Comparison of ENCODE assay signal across 9 cellular contexts in the genomic region with DNA sequence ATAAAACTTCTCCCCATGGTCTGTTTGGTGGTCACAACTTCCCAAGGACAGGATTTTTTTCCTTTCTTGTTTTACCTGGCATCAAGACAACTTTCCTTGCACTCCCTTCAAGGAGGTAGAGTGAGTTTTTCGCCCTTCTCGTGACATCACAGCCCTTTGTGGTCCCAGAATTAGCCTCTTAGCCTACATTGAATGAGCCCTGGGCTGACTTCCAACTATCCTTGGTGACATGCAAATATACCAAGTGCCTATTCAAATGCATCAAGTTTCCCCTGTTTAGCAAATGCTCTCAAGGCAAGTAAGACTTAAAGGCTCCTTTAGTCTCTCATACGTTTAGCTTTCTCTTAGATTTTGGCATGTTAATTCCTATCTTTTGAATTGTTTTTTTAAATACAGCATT. TPM values are rescaled to one million over a fixed set of nuclear protein-coding genes. Genes with fewer than 3 reads are reported as not detected.
DNase-seq lines count a peak whose midpoint lies in the region; ATAC-seq and TF ChIP-seq lines count a peak whose summit lies in the region.
"Had no signal": no experiment of that assay in that cellular context is flagged by ENCODE, and none has a peak within 500 bp of the region (broad histone marks: within the 10 kb centered on the region; RNA-seq: fewer than 3 reads in every experiment).

No MANE protein-coding gene starts in this region.

- peak; percentile 81 for ATAC-seq in GM21717 (IDR thresholded peaks at IDR 0.05; ENCODE audit: unreplicated experiment)
- ATAC-seq: heart left ventricle had no signal

- CTCF ChIA-PET in PC-9 (lab: Charles Lee) = interaction anchor here (0.6 kb wide), 1 partner anchor 108 kb away, joined by 3 read pairs; no protein-coding TSS in a partner anchor

- H3K9me2 ChIP-seq in PC-9 (ENCODE audit: insufficient read depth) = no peaks in the 10 kb centered on the region

- no peak overlapping the region for H2AFZ ChIP-seq in PC-9

- POLR2A ChIA-PET in PC-9 (lab: Charles Lee; ENCODE audit: unreplicated experiment) = no interaction called here

- H3K4me3 ChIP-seq in GM12865 (ENCODE audit: low read depth, low read length) (no peak overlapping the region), iPS-20b (ENCODE audit: low read length) (peak overlapping the region; percentile 53), PC-9 (no peak overlapping the region)
- H3K4me3 ChIP-seq: heart left ventricle had no signal

- intact Hi-C loops in PC-9 (cut with micrococcal nuclease; ENCODE audit: unreplicated experiment) = no loop called here
- intact Hi-C loops in activated T-helper 2 cell treated with anti-CD3 and anti-CD28 coated beads, Interferon-gamma antibody, Interleukin-2, Interleukin-4, amounts not matched to agents 10 μg/mL and 5 μg/mL and 100 μg/mL, durations not matched to agents 14 hours and 24 hours and 36 hours (cut with micrococcal nuclease) = loop anchor here (10.0 kb wide), 1 partner anchor 316 kb away; a partner anchor contains a TSS

- H3K27ac Mint-ChIP-seq in activated T-helper 2 cell treated with anti-CD3 and anti-CD28 coated beads, Interferon-gamma antibody, Interleukin-2, Interleukin-4, amounts not matched to agents 10 μg/mL and 5 μg/mL and 100 μg/mL, durations not matched to agents 14 hours and 24 hours and 36 hours = no peak overlapping the region

- peaks cover 19% of the 10 kb centered on the region for H3K27me3 ChIP-seq in iPS-20b (ENCODE audit: insufficient read depth, low read length)
- no peaks in the 10 kb centered on the region for H3K27me3 ChIP-seq in PC-9 (ENCODE audit: insufficient read depth, low read depth)

- peak; percentile 76 for DNase-seq in GM12865 (ENCODE audit: low read depth)
- peak; percentile 71 for DNase-seq in NAMALWA (ENCODE audit: low spot score)
- no peak for DNase-seq in cerebellar cortex (ENCODE audit: low spot score)
- no peak for DNase-seq in PC-9
- no peak for DNase-seq in NOMO-1 treated with dmso at 0.1 percent for 144 hours (lab: John Stamatoyannopoulos, UW; ENCODE audit: unreplicated experiment)
- DNase-seq in activated T-helper 2 cell treated with anti-CD3 and anti-CD28 coated beads, Interferon-gamma antibody, Interleukin-2, Interleukin-4, amounts not matched to agents 10 μg/mL and 5 μg/mL and 100 μg/mL, durations not matched to agents 14 hours and 24 hours and 36 hours (ENCODE audit: low spot score) = no peak

- H3K27me3 Mint-ChIP-seq in activated T-helper 2 cell treated with anti-CD3 and anti-CD28 coated beads, Interferon-gamma antibody, Interleukin-2, Interleukin-4, amounts not matched to agents 10 μg/mL and 5 μg/mL and 100 μg/mL, durations not matched to agents 14 hours and 24 hours and 36 hours (ENCODE audit: low read depth) = peaks cover 8% of the 10 kb centered on the region

- H3K36me3 Mint-ChIP-seq in activated T-helper 2 cell treated with anti-CD3 and anti-CD28 coated beads, Interferon-gamma antibody, Interleukin-2, Interleukin-4, amounts not matched to agents 10 μg/mL and 5 μg/mL and 100 μg/mL, durations not matched to agents 14 hours and 24 hours and 36 hours (ENCODE audit: low read depth) = peaks cover 55% of the 10 kb centered on the region

- peak overlapping the region; percentile 29; the same call in 1 of the 2 replicates for H3K9ac ChIP-seq in iPS-20b (ENCODE audit: low read depth, low read length)

- H3K9me3 Mint-ChIP-seq in activated T-helper 2 cell treated with anti-CD3 and anti-CD28 coated beads, Interferon-gamma antibody, Interleukin-2, Interleukin-4, amounts not matched to agents 10 μg/mL and 5 μg/mL and 100 μg/mL, durations not matched to agents 14 hours and 24 hours and 36 hours = peaks cover 6% of the 10 kb centered on the region

- H3K36me3 ChIP-seq in iPS-20b (ENCODE audit: insufficient read depth, low read depth, low read length) (no peaks in the 10 kb centered on the region), PC-9 (ENCODE audit: low read depth) (no peaks in the 10 kb centered on the region)
- H3K36me3 ChIP-seq: heart left ventricle had no signal

- H3K4me2 ChIP-seq in PC-9 = no peak overlapping the region

- H3K79me2 ChIP-seq in PC-9 (ENCODE audit: low read depth) = 0 out of 2 replicates have a peak, but pooled peaks cover 7% of the 10 kb centered on the region

- H3K4me3 Mint-ChIP-seq in activated T-helper 2 cell treated with anti-CD3 and anti-CD28 coated beads, Interferon-gamma antibody, Interleukin-2, Interleukin-4, amounts not matched to agents 10 μg/mL and 5 μg/mL and 100 μg/mL, durations not matched to agents 14 hours and 24 hours and 36 hours (ENCODE audit: low read depth) = no peak overlapping the region

- peaks cover 4% of the 10 kb centered on the region; the same call in 1 of the 2 replicates for H3F3A ChIP-seq in PC-9 (ENCODE audit: insufficient read depth, low read depth)

- no TSS peak for BruUV-seq in PC-9 (replicated peaks; lab: Mats Ljungman, UMichigan)

- H3K4me1 ChIP-seq in iPS-20b (ENCODE audit: insufficient read depth, low read length) (peaks cover 38% of the 10 kb centered on the region; the same call in 1 of the 2 replicates), PC-9 (replicated peaks; ENCODE audit: insufficient read depth) (peaks cover 20% of the 10 kb centered on the region)

- H3K27ac ChIP-seq in iPS-20b (ENCODE audit: low read length) (peak overlapping the region; percentile 21), PC-9 (no peak overlapping the region)
- H3K27ac ChIP-seq: heart left ventricle had no signal

- TF ChIP-seq CTCF in GM12865 (IDR thresholded peaks at IDR 0.05; ENCODE audit: insufficient read depth, low read depth, low read length, missing control alignments) (no peak), PC-9 (conservative IDR thresholded peaks at IDR 0.05) (no peak)

- H3K4me1 Mint-ChIP-seq in activated T-helper 2 cell treated with anti-CD3 and anti-CD28 coated beads, Interferon-gamma antibody, Interleukin-2, Interleukin-4, amounts not matched to agents 10 μg/mL and 5 μg/mL and 100 μg/mL, durations not matched to agents 14 hours and 24 hours and 36 hours (ENCODE audit: low read depth) = peaks cover 40% of the 10 kb centered on the region

- no peaks in the 10 kb centered on the region for H4K20me1 ChIP-seq in PC-9 (ENCODE audit: insufficient read depth)

- no peaks in the 10 kb centered on the region for H3K9me3 ChIP-seq in iPS-20b (ENCODE audit: insufficient read depth, low read depth, low read length)
- no peaks in the 10 kb centered on the region for H3K9me3 ChIP-seq in PC-9 (ENCODE audit: insufficient read depth, low read depth)

RNA-seq across cellular contexts. Expression of a gene that starts 36.6 kb away (rescaled TPM):
- 5.1 and 7.7 TPM in 2 replicates for total RNA-seq in PC-9 (2021)
- 16.1 and 19.9 TPM in 2 replicates for total RNA-seq in activated T-helper 2 cell treated with anti-CD3 and anti-CD28 coated beads, Interferon-gamma antibody, Interleukin-2, Interleukin-4, amounts not matched to agents 10 μg/mL and 5 μg/mL and 100 μg/mL, durations not matched to agents 14 hours and 24 hours and 36 hours

Comparison
In these comparisons a context has a peak if more than half of its experiments do, and no peak if none do; other contexts are left out.
1. DNase-seq: peak in GM12865 (single experiment) and NAMALWA (single experiment); none in cerebellar cortex (single experiment), PC-9 (0 of 2), NOMO-1 treated with dmso at 0.1 percent for 144 hours (single experiment) and activated T-helper 2 cell treated with anti-CD3 and anti-CD28 coated beads, Interferon-gamma antibody, Interleukin-2, Interleukin-4, amounts not matched to agents 10 μg/mL and 5 μg/mL and 100 μg/mL, durations not matched to agents 14 hours and 24 hours and 36 hours (single experiment).